ENCODE assay signal across 12 cellular contexts in the genomic region with DNA sequence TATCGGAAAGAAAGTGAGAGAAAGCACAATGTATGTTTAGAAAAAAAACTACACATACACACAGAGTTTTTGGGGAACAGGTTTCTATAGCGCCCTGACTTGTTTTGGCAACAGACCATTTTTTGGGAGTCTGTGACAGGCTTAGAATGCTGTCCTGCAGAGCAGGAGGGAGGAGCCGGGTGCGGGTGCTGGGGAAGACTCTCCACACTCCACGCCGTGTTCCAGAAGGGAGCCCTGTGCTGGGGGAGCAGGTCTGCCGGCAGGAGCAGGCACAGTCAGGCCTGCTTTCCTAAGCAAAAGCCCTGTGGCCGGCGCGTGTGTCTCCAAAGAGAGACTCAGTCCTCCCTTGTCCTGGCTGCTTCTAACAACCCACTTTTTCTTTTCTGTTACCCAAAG. TPM values are rescaled to one million over a fixed set of nuclear protein-coding genes. Genes with fewer than 3 reads are reported as not detected.
A peak's percentile ranks its signal among the peaks of the same experiment; 100 is the strongest.
DNase-seq lines count a peak whose midpoint lies in the region; ATAC-seq, FAIRE-seq and TF ChIP-seq lines count a peak whose summit lies in the region.
"Had no signal": no experiment of that assay in that cellular context is flagged by ENCODE, and none has a peak within 500 bp of the region (broad histone marks: within the 10 kb centered on the region; RNA-seq: fewer than 3 reads in every experiment).

No MANE protein-coding gene starts in this region.

- TF ChIP-seq RAD21 in GM12878 (IDR thresholded peaks at IDR 0.05; ENCODE audit: insufficient read depth, low read depth, low read length) (no peak), SK-N-SH (IDR thresholded peaks at IDR 0.05; ENCODE audit: low read length) (no peak)

- 82% methylated on average over 10 of the region's 10 CpGs for WGBS in GM12878 (ENCODE audit: insufficient coverage, insufficient replicate concordance, low lambda C conversion rate, missing lambda C conversion rate)
- WGBS in SK-N-SH (ENCODE audit: low lambda C conversion rate): 93% methylated on average over 10 of the region's 10 CpGs

- H3K4me1 ChIP-seq in GM12878 (ENCODE audit: control insufficient read depth, insufficient read depth, low read length) (peaks cover 9% of the 10 kb centered on the region), parathyroid adenoma (peaks cover 95% of the 10 kb centered on the region), SK-N-SH (ENCODE audit: control insufficient read depth in 1 of 2, insufficient read depth in 2 of 2, low read depth in 1 of 2, low read length in 1 of 2) (peaks cover 16 to 56% of the 10 kb centered on the region in 2 experiments; a peak in 2 of 4 replicates)

- H3K27ac ChIP-seq in 22Rv1 (peak overlapping the region; percentile 99; the same call in 1 of the 2 replicates), GM12878 (ENCODE audit: control insufficient read depth, insufficient read depth) (no peak overlapping the region), parathyroid adenoma (peak overlapping the region; percentile 99), SK-N-SH (ENCODE audit: low read depth in 2 of 2, low read length in 1 of 2) (no peak overlapping the region)
- H3K27ac ChIP-seq: cardiac muscle cell had no signal

- no peak for FAIRE-seq in GM12878 (lab: Jason Lieb, UNC)

- H3K36me3 ChIP-seq in GM12878 (ENCODE audit: control insufficient read depth in 2 of 2, insufficient read depth in 2 of 2, low read length in 1 of 2) (no peaks in the 10 kb centered on the region), parathyroid adenoma (ENCODE audit: control insufficient read depth, insufficient read depth, low read length) (no peaks in the 10 kb centered on the region), SK-N-SH (replicated peaks in 1 of 2; ENCODE audit: control insufficient read depth in 1 of 2, insufficient read depth in 2 of 2, low read length in 1 of 2) (peaks cover 0 to 2% of the 10 kb centered on the region in 2 experiments)
- H3K36me3 ChIP-seq: cardiac muscle cell had no signal

- TSS peak; percentile 56 for BruUV-seq in GM12878 (replicated peaks; lab: Mats Ljungman, UMichigan)

- SMC1A ChIA-PET in GM12878 (lab: Charles Lee; ENCODE audit: uncharacterized antibody, unreplicated experiment): interaction anchor here (0.8 to 1.3 kb wide), 2 partner anchors 22 to 31 kb away, joined by 3 to 5 read pairs; no protein-coding TSS in a partner anchor

- H3K9ac ChIP-seq in GM12878 (ENCODE audit: control insufficient read depth, insufficient read depth, low read length) (no peak overlapping the region), parathyroid adenoma (no peak overlapping the region), SK-N-SH (no peak overlapping the region)

- DNase-seq in GM12878 (ENCODE audit: low read depth, low spot score) (no peak), left cardiac atrium (peak; percentile 66), SK-N-SH (no peak)
- DNase-seq in activated CD4-positive, alpha-beta T cell treated with anti-CD3 and anti-CD28 coated beads for 1 hour: no peak
- DNase-seq in effector CD8-positive, alpha-beta T cell (lab: John Stamatoyannopoulos, UW): no peak
- DNase-seq: ACHN; stimulated activated naive CD8-positive, alpha-beta T cell treated with anti-CD3 and anti-CD28 coated beads, Interleukin-15, amount 100 ng/mL, for 72 hours; SW 1271 had no signal

- intact Hi-C loops in GM12878 (cut with micrococcal nuclease; ENCODE audit: unreplicated experiment): no loop called here
- intact Hi-C loops in left cardiac atrium (cut with DNase I): no loop called here

- POLR2A ChIA-PET in GM12878 (lab: Charles Lee): interaction anchor here (1.3 kb wide), 1 partner anchor 21 kb away, joined by 3 read pairs; no protein-coding TSS in a partner anchor
- POLR2A ChIA-PET in SK-N-SH (lab: Yijun Ruan, JAX): no interaction called here

- no peak overlapping the region for H2AFZ ChIP-seq in GM12878 (ENCODE audit: control insufficient read depth, low read depth, low read length)
- no peak overlapping the region for H2AFZ ChIP-seq in parathyroid adenoma
- H2AFZ ChIP-seq in SK-N-SH (ENCODE audit: low read depth): no peak overlapping the region

- H3K4me3 ChIP-seq in GM12878: no peak overlapping the region
- no peak overlapping the region for H3K4me3 ChIP-seq in parathyroid adenoma (ENCODE audit: low read depth, low read length)
- no peak overlapping the region for H3K4me3 ChIP-seq in SK-N-SH (ENCODE audit: low read depth in 2 of 2, low read length in 1 of 2)
- H3K4me3 ChIP-seq: cardiac muscle cell had no signal

- in situ Hi-C loops in GM12878 (cut with MboI): no loop called here

- no peaks in the 10 kb centered on the region for H3F3A ChIP-seq in SK-N-SH (replicated peaks; ENCODE audit: insufficient read depth)

- CTCF ChIA-PET in GM12878 (lab: Yijun Ruan, JAX) (interaction anchor here (0.8 to 1.2 kb wide), 4 partner anchors 12 to 58 kb away, joined by 3 to 4 read pairs (median 3); no protein-coding TSS in a partner anchor), SK-N-SH (lab: Yijun Ruan, JAX) (interaction anchor here (0.8 to 1.3 kb wide), 4 partner anchors 17 to 52 kb away, joined by 3 to 6 read pairs (median 3); no protein-coding TSS in a partner anchor)

- no peak overlapping the region for H3K4me2 ChIP-seq in GM12878 (ENCODE audit: control insufficient read depth, insufficient read depth)
- H3K4me2 ChIP-seq in parathyroid adenoma (ENCODE audit: low read length): peak overlapping the region; percentile 51
- no peak overlapping the region for H3K4me2 ChIP-seq in SK-N-SH

- TF ChIP-seq CTCF in 22Rv1 (IDR thresholded peaks at IDR 0.05) (no peak), GM12878 (IDR thresholded peaks at IDR 0.05 in 2 of 3, conservative IDR thresholded peaks at IDR 0.05 in 1 of 3; ENCODE audit: control insufficient read depth in 2 of 3, extremely low read depth in 1 of 3, insufficient read depth in 1 of 3, low read depth in 3 of 3, low read length in 3 of 3) (no peak), parathyroid adenoma (IDR thresholded peaks at IDR 0.05) (no peak), SK-N-SH (IDR thresholded peaks at IDR 0.05) (no peak)

- H3K27me3 ChIP-seq in GM12878 (replicated peaks in 1 of 2; ENCODE audit: control insufficient read depth in 2 of 2, insufficient read depth in 2 of 2, low read length in 1 of 2): no peaks in the 10 kb centered on the region; a peak in 1 of 4 replicates
- H3K27me3 ChIP-seq in parathyroid adenoma (ENCODE audit: control insufficient read depth, insufficient read depth, low read length): no peaks in the 10 kb centered on the region
- no peaks in the 10 kb centered on the region for H3K27me3 ChIP-seq in SK-N-SH (ENCODE audit: insufficient read depth)
- H3K27me3 ChIP-seq: cardiac muscle cell had no signal

- H3K79me2 ChIP-seq in GM12878 (ENCODE audit: control insufficient read depth, insufficient read depth, low read length) (no peaks in the 10 kb centered on the region), parathyroid adenoma (peaks cover 57% of the 10 kb centered on the region), SK-N-SH (ENCODE audit: insufficient read depth) (no peaks in the 10 kb centered on the region; the same call in 1 of the 2 replicates)

- TF ChIP-seq POLR2A in GM12878 (IDR thresholded peaks at IDR 0.05; ENCODE audit: low read depth, low read length): no peak

- no peaks in the 10 kb centered on the region for H3K9me2 ChIP-seq in SK-N-SH

- no peak for ATAC-seq in GM12878
- ATAC-seq in left cardiac atrium: peak; percentile 40 to 48
- ATAC-seq in HG03095 (IDR thresholded peaks at IDR 0.05; ENCODE audit: unreplicated experiment): no peak
- ATAC-seq: stimulated activated naive CD8-positive, alpha-beta T cell treated with anti-CD3 and anti-CD28 coated beads, Interleukin-15, amount 100 ng/mL, for 72 hours had no signal

- no peaks in the 10 kb centered on the region for H3K9me3 ChIP-seq in GM12878 (replicated peaks; ENCODE audit: control insufficient read depth, insufficient read depth, low read length)
- no peaks in the 10 kb centered on the region for H3K9me3 ChIP-seq in parathyroid adenoma (ENCODE audit: control insufficient read depth, low read length)
- H3K9me3 ChIP-seq in SK-N-SH: no peaks in the 10 kb centered on the region

- H4K20me1 ChIP-seq in GM12878 (ENCODE audit: control insufficient read depth, insufficient read depth): no peaks in the 10 kb centered on the region
- H4K20me1 ChIP-seq in SK-N-SH (ENCODE audit: insufficient read depth): no peaks in the 10 kb centered on the region

- TF ChIP-seq EP300 in GM12878 (IDR thresholded peaks at IDR 0.05; ENCODE audit: borderline replicate concordance in 1 of 2, control insufficient read depth in 1 of 2, low read depth in 2 of 2, low read length in 2 of 2) (no peak), SK-N-SH (IDR thresholded peaks at IDR 0.05; ENCODE audit: borderline replicate concordance in 1 of 2, low read depth in 1 of 2, low read length in 1 of 2) (no peak)

- RAD21 ChIA-PET in GM12878 (lab: Charles Lee; ENCODE audit: unreplicated experiment): interaction anchor here (1.9 kb wide), 1 partner anchor 21 kb away, joined by 4 read pairs; no protein-coding TSS in a partner anchor

TF ChIP-seq in GM12878, 131 proteins besides CTCF, POLR2A, EP300 and RAD21:
- TF ChIP-seq ZZZ3 (IDR thresholded peaks at IDR 0.05; ENCODE audit: control insufficient read depth, insufficient read length, low read depth): no peak
TF ChIP-seq in GM12878: peak in this region for 0.

TF ChIP-seq in SK-N-SH, 30 proteins besides CTCF, POLR2A, EP300 and RAD21 (continues in another document):
- TF ChIP-seq ELF1 (IDR thresholded peaks at IDR 0.05) (no peak), RCOR1 (IDR thresholded peaks at IDR 0.05; ENCODE audit: low read length) (no peak)

RNA-seq across cellular contexts. Expression of a gene that starts 26.5 kb away (rescaled TPM):
- total RNA-seq in GM12878 (2013; cell fraction: nucleolus; rRNA removed): 23.0 and 25.8 TPM in 2 replicates
- total RNA-seq in GM12878 (2014; rRNA removed): 7.2 and 8.6 TPM in 2 replicates
- total RNA-seq in GM12878 (2014; rRNA removed; fragmentation: Illumina TruSeq; extraction: Trizol): 7.5 and 7.6 TPM in 2 replicates
- total RNA-seq in GM12878 (2021): 7.9 and 8.3 TPM in 2 replicates
- polyA plus RNA-seq in GM12878 (2011; ENCODE audit: low read depth): 0.46 TPM
- polyA plus RNA-seq in GM12878 (2011; rRNA removed): 29.9 and 33.1 TPM in 2 replicates
- polyA plus RNA-seq in GM12878 (2011; cell fraction: cytosol; rRNA removed): 20.0 and 26.2 TPM in 2 replicates
- polyA plus RNA-seq in GM12878 (2011; cell fraction: nucleus; rRNA removed): 11.2 and 13.3 TPM in 2 replicates
- 0.14 and 0.84 TPM in 2 replicates for polyA plus RNA-seq in GM12878 (2012)
- 8.6 and 20.3 TPM in 2 replicates for polyA plus RNA-seq in GM12878 (2014; fragmentation: Illumina TruSeq; extraction: Trizol)
- 10 to 100 TPM in 1 of 2 experiments, 1 to 10 TPM in 1; 4.8 to 11.2 TPM for polyA plus RNA-seq in GM12878 (2014; fragmentation: Nextera tagmentation; extraction: Ambion mirVana)
- 12.6 and 15.6 TPM in 2 replicates for polyA plus RNA-seq in GM12878 (2014; rRNA removed)
- polyA plus RNA-seq in GM12878 (2016; fragmentation: Nextera tagmentation; extraction: Ambion mirVana): 10 to 100 TPM; 10.9 to 11.7 TPM
- polyA minus RNA-seq in GM12878 (2011; rRNA and poly(A)+ RNA removed): 17.7 and 21.8 TPM in 2 replicates
- 6.4 and 9.1 TPM in 2 replicates for polyA minus RNA-seq in GM12878 (2011; cell fraction: cytosol; rRNA and poly(A)+ RNA removed)
- 2.8 and 5.3 TPM in 2 replicates for polyA minus RNA-seq in GM12878 (2011; cell fraction: nucleus; rRNA and poly(A)+ RNA removed)
- 100 to 1,000 TPM in 1 of 2 donors, 10 to 100 TPM in 1; 55.1 to 167 TPM for total RNA-seq in left cardiac atrium
- polyA plus RNA-seq in SK-N-SH (2012; rRNA removed): 76.6 and 77.3 TPM in 2 replicates
- 71.1 and 79.7 TPM in 2 replicates for polyA plus RNA-seq in SK-N-SH (2012; cell fraction: cytosol; rRNA removed)
- polyA plus RNA-seq in SK-N-SH (2012; cell fraction: nucleus; rRNA removed): 33.1 and 44.1 TPM in 2 replicates

Comparison
In these comparisons a context has a peak if more than half of its experiments do, and no peak if none do; other contexts are left out.
1. H3K27ac ChIP-seq: peak in 22Rv1 (single experiment) and parathyroid adenoma (single experiment); none in GM12878 (single experiment) and SK-N-SH (0 of 2).
2. ATAC-seq: peak in left cardiac atrium (2 of 2); none in GM12878 (single experiment) and HG03095 (single experiment).